ENCODE assay signal across 8 cellular contexts in the genomic region with DNA sequence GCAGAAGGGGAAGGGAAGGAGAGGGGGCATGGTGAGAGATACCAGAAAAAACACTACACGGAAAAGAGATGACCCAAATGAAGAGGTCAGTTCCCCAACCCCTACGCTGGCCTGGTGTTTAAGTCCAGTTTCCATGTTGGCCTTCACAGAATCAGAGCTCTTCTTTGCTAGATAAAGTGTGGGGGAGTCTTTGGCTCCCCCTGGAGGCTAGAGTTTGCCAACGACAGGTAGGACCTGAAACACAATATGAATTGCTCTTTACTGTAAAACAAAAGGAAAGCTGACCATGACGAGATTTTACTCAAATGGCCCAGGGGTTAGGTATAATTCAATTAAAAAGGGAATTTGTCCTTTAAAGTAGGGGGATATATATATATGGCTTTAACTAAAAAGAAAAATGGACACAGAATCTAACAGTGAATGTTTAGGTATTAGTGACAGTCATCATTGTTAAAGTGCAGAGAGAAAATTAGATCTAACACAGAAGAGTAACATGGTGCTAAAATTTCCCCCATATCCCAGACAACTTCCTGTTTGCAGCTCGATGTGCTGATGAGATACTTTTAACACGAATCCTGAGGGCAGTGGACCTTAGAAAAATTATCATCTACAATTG.
DNase-seq lines count a peak whose midpoint lies in the region; ATAC-seq and TF ChIP-seq lines count a peak whose summit lies in the region.

No MANE protein-coding gene starts in this region.

- ATAC-seq in heart right ventricle (peak in 1 of 8 donors; percentile 17), Right ventricle myocardium inferior (no peak), HG02981 (IDR thresholded peaks at IDR 0.05; ENCODE audit: unreplicated experiment) (peak; percentile 51), HG03108 (IDR thresholded peaks at IDR 0.05; ENCODE audit: unreplicated experiment) (no peak)

- H3K27ac Mint-ChIP-seq in osteocyte (ENCODE audit: unreplicated experiment) = no peak overlapping the region

- WGBS in heart right ventricle, 2 donors = 19 to 36% methylated on average over 6 of the region's 6 CpGs
- WGBS in esophagus muscularis mucosa = 29% methylated on average over 6 of the region's 6 CpGs

- H3K27me3 ChIP-seq in heart right ventricle = peaks cover 0 to 10% (median 0%) of the 10 kb centered on the region in 7 donors
- H3K27me3 ChIP-seq in esophagus muscularis mucosa = no peaks in the 10 kb centered on the region

- H3K4me3 Mint-ChIP-seq in osteocyte (ENCODE audit: unreplicated experiment) = no peak overlapping the region

- TF ChIP-seq CTCF in heart right ventricle (IDR thresholded peaks at IDR 0.05) (peak; percentile 17 to 73 (median 66)), esophagus muscularis mucosa (IDR thresholded peaks at IDR 0.05) (peak; percentile 15 to 52 (median 23)), osteocyte (IDR thresholded peaks at IDR 0.05) (peak; percentile 76)

- no peaks in the 10 kb centered on the region for H3K36me3 ChIP-seq in heart right ventricle
- H3K36me3 ChIP-seq in esophagus muscularis mucosa = no peaks in the 10 kb centered on the region

- no peaks in the 10 kb centered on the region for H3K4me1 Mint-ChIP-seq in osteocyte (ENCODE audit: unreplicated experiment)

- H3K27ac ChIP-seq in heart right ventricle (peak overlapping the region in 1 of 10 donors; percentile 48), esophagus muscularis mucosa (replicated peaks in 1 of 4) (no peak overlapping the region)

- peaks cover 9% of the 10 kb centered on the region for H3K27me3 Mint-ChIP-seq in osteocyte (ENCODE audit: unreplicated experiment)

- H3K4me1 ChIP-seq in heart right ventricle = peaks cover 0 to 15% (median 0%) of the 10 kb centered on the region in 9 donors
- H3K4me1 ChIP-seq in esophagus muscularis mucosa = no peaks in the 10 kb centered on the region

- TF ChIP-seq POLR2A in esophagus muscularis mucosa (IDR thresholded peaks at IDR 0.05; ENCODE audit: low read depth) = no peak

- H3K4me3 ChIP-seq in heart right ventricle = no peak overlapping the region
- H3K4me3 ChIP-seq in esophagus muscularis mucosa = no peak overlapping the region

- TF ChIP-seq EP300 in esophagus muscularis mucosa (IDR thresholded peaks at IDR 0.05) = no peak

- H3K9me3 Mint-ChIP-seq in osteocyte (ENCODE audit: unreplicated experiment) = no peaks in the 10 kb centered on the region

- DNase-seq in heart right ventricle (peak in 1 of 2 donors; percentile 18), Right ventricle myocardium inferior (ENCODE audit: missing footprints) (no peak), esophagus muscularis mucosa (ENCODE audit: extremely low spot score) (peak; percentile 82), osteocyte (ENCODE audit: extremely low spot score, unreplicated experiment) (no peak)
- DNase-seq in NK-92 treated with Interleukin-12 subunit alpha and Interleukin-12 subunit beta, amount 100 ng/mL, for 24 hours (lab: John Stamatoyannopoulos, UW) = peak; percentile 18
- peak; percentile 15 for DNase-seq in activated CD8-positive, alpha-beta memory T cell treated with anti-CD3 and anti-CD28 coated beads, Interleukin-2, amount 50 U/mL, for 24 hours (ENCODE audit: extremely low read depth)

- no peaks in the 10 kb centered on the region for H3K36me3 Mint-ChIP-seq in osteocyte (ENCODE audit: unreplicated experiment)

- intact Hi-C loops in heart right ventricle (cut with DNase I) (loop anchor here in 5 of 10 donors (5.0 to 10.0 kb wide), 3 partner anchors 103 to 440 kb away; no protein-coding TSS in a partner anchor), Right ventricle myocardium inferior (cut with DNase I) (loop anchor here (2.0 kb wide), 1 partner anchor 440 kb away; no protein-coding TSS in a partner anchor), esophagus muscularis mucosa (cut with DNase I) (no loop called here)

- H3K9me3 ChIP-seq in heart right ventricle = no peaks in the 10 kb centered on the region
- H3K9me3 ChIP-seq in esophagus muscularis mucosa = no peaks in the 10 kb centered on the region

Comparison
In these comparisons a context has a peak if more than half of its experiments do, and no peak if none do; other contexts are left out.
1. DNase-seq: peak in NK-92 treated with Interleukin-12 subunit alpha and Interleukin-12 subunit beta, amount 100 ng/mL, for 24 hours (single experiment), activated CD8-positive, alpha-beta memory T cell treated with anti-CD3 and anti-CD28 coated beads, Interleukin-2, amount 50 U/mL, for 24 hours (single experiment) and esophagus muscularis mucosa (single experiment); none in Right ventricle myocardium inferior (single experiment) and osteocyte (single experiment).
2. CTCF ChIP-seq: peak in every context shown above with its lines; median percentile 76 in osteocyte; 66 in heart right ventricle; 23 in esophagus muscularis mucosa.